In genomic region chr14:74922752-74923401, GRCh38 we compare ENCODE assay signal across 8 cellular contexts. TPM values are rescaled to one million over a fixed set of nuclear protein-coding genes. Genes with fewer than 3 reads are reported as not detected.
DNase-seq lines count a peak whose midpoint lies in the region; ATAC-seq lines count a peak whose summit lies in the region.

TSS of gene RPS6KL1 (minus strand) at chr14:74923260. CDS start at chr14:74921541, 1,719 bp downstream.

- POLR2A ChIA-PET in activated CD4-positive, alpha-beta T cell treated with anti-CD3 and anti-CD28 coated beads, Interleukin-2, amount 10 ng/mL, durations not matched to agents 7 days and 5 days (lab: Charles Lee) = no interaction called here

- CTCF ChIA-PET in activated CD4-positive, alpha-beta T cell treated with anti-CD3 and anti-CD28 coated beads, Interleukin-2, amount 10 ng/mL, durations not matched to agents 7 days and 5 days (lab: Charles Lee) = interaction anchor here (0.5 to 2.0 kb wide), 9 partner anchors 8 to 665 kb away, joined by 3 to 9 read pairs (median 3); no protein-coding TSS in a partner anchor

- H3K36me3 Mint-ChIP-seq in activated CD4-positive, alpha-beta T cell treated with anti-CD3 and anti-CD28 coated beads, Interleukin-2, amount 10 ng/mL, durations not matched to agents 7 days and 5 days (ENCODE audit: low read depth) = no peaks in the 10 kb centered on the region
- no peaks in the 10 kb centered on the region for H3K36me3 Mint-ChIP-seq in dendritic cell treated with granulocyte-macrophage colony-stimulating factor and Interleukin-4, amounts not matched to agents 40 ng/mL and 50 ng/mL, for 4 days (ENCODE audit: low read depth)

- peak within 1 kb of the TSS; percentile 64 for H3K4me3 Mint-ChIP-seq in activated CD4-positive, alpha-beta T cell treated with anti-CD3 and anti-CD28 coated beads, Interleukin-2, amount 10 ng/mL, durations not matched to agents 7 days and 5 days
- H3K4me3 Mint-ChIP-seq in dendritic cell treated with granulocyte-macrophage colony-stimulating factor and Interleukin-4, amounts not matched to agents 40 ng/mL and 50 ng/mL, for 4 days = peak within 1 kb of the TSS; percentile 55

- intact Hi-C loops in dendritic cell treated with granulocyte-macrophage colony-stimulating factor and Interleukin-4, amounts not matched to agents 40 ng/mL and 50 ng/mL, for 4 days (cut with micrococcal nuclease) = no loop called here

- peak; percentile 97 for DNase-seq in 8988T
- peak; percentile 80 for DNase-seq in NCI-H446 treated with DMSO at 0.1 percent for 48 hours (lab: John Stamatoyannopoulos, UW)
- DNase-seq in activated CD4-positive, alpha-beta T cell treated with anti-CD3 and anti-CD28 coated beads, Interleukin-2, amount 10 ng/mL, durations not matched to agents 7 days and 5 days = peak; percentile 79
- DNase-seq in left kidney (ENCODE audit: low read depth, low spot score) = peak; percentile 94
- peak; percentile 78 for DNase-seq in stimulated activated CD4-positive, alpha-beta T cell treated with anti-CD3 and anti-CD28 coated beads, Interleukin-1b, Interleukin-23, amount 100 ng/mL, for 48 hours

- H3K9me3 Mint-ChIP-seq in activated CD4-positive, alpha-beta T cell treated with anti-CD3 and anti-CD28 coated beads, Interleukin-2, amount 10 ng/mL, durations not matched to agents 7 days and 5 days = no peaks in the 10 kb centered on the region
- H3K9me3 Mint-ChIP-seq in dendritic cell treated with granulocyte-macrophage colony-stimulating factor and Interleukin-4, amounts not matched to agents 40 ng/mL and 50 ng/mL, for 4 days = no peaks in the 10 kb centered on the region

- peak within 1 kb of the TSS; percentile 46 for H3K27ac Mint-ChIP-seq in activated CD4-positive, alpha-beta T cell treated with anti-CD3 and anti-CD28 coated beads, Interleukin-2, amount 10 ng/mL, durations not matched to agents 7 days and 5 days
- no peak within 1 kb of the TSS for H3K27ac Mint-ChIP-seq in dendritic cell treated with granulocyte-macrophage colony-stimulating factor and Interleukin-4, amounts not matched to agents 40 ng/mL and 50 ng/mL, for 4 days

- peaks cover 12% of the 10 kb centered on the region for H3K27me3 Mint-ChIP-seq in activated CD4-positive, alpha-beta T cell treated with anti-CD3 and anti-CD28 coated beads, Interleukin-2, amount 10 ng/mL, durations not matched to agents 7 days and 5 days
- peaks cover 22% of the 10 kb centered on the region for H3K27me3 Mint-ChIP-seq in dendritic cell treated with granulocyte-macrophage colony-stimulating factor and Interleukin-4, amounts not matched to agents 40 ng/mL and 50 ng/mL, for 4 days

- H3K4me1 Mint-ChIP-seq in activated CD4-positive, alpha-beta T cell treated with anti-CD3 and anti-CD28 coated beads, Interleukin-2, amount 10 ng/mL, durations not matched to agents 7 days and 5 days = peaks cover 11% of the 10 kb centered on the region
- H3K4me1 Mint-ChIP-seq in dendritic cell treated with granulocyte-macrophage colony-stimulating factor and Interleukin-4, amounts not matched to agents 40 ng/mL and 50 ng/mL, for 4 days (ENCODE audit: low read depth) = peaks cover 12% of the 10 kb centered on the region

- ATAC-seq in GM18868 (IDR thresholded peaks at IDR 0.05; ENCODE audit: unreplicated experiment) = peak; percentile 89
- peak; percentile 80 for ATAC-seq in HG03196 (IDR thresholded peaks at IDR 0.05; ENCODE audit: unreplicated experiment)

RNA-seq across cellular contexts. Expression of gene RPS6KL1, which starts in this region (rescaled TPM):
- 1 to 10 TPM; 4.5 to 4.6 TPM for total RNA-seq in activated CD4-positive, alpha-beta T cell treated with anti-CD3 and anti-CD28 coated beads, Interleukin-2, amount 10 ng/mL, durations not matched to agents 7 days and 5 days

Comparison
In these comparisons a context has a peak if more than half of its experiments do, and no peak if none do; other contexts are left out.
1. Peak in every context shown above with its lines: DNase-seq and ATAC-seq.